19 cellular contexts compared by ENCODE assay signal in the genomic region with DNA sequence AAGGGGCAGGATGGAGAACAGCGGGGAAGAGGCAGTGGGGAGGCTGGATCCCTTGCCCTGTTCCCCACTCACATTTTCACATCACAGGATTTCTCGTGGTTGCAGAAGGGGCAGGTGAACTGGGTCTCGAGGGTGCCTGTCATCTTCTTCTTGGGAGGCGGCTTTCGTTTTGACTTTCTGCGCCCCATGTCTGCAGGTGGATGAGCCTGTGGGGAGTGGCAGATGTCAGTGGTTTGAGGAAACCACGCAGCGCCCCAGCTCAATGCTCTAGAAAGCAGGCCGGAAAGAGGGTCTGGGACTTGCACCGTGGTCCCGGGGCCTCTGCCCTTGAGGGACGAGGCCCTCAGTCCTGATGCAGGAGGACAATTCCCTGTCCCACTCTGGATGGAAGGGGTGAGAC. TPM values are rescaled to one million over a fixed set of nuclear protein-coding genes. Genes with fewer than 3 reads are reported as not detected.
DNase-seq lines count a peak whose midpoint lies in the region; ATAC-seq and TF ChIP-seq lines count a peak whose summit lies in the region.
"Had no signal": no experiment of that assay in that cellular context is flagged by ENCODE, and none has a peak within 500 bp of the region (broad histone marks: within the 10 kb centered on the region; RNA-seq: fewer than 3 reads in every experiment).

No MANE protein-coding gene starts in this region.

- H2BK5ac ChIP-seq in IMR-90 (ENCODE audit: low read depth, low read length, poor library complexity, severe bottlenecking), result no peak overlapping the region

- no peak for TF ChIP-seq RAD21 in IMR-90 (IDR thresholded peaks at IDR 0.05; ENCODE audit: low read length)

- H4K5ac ChIP-seq in IMR-90 (ENCODE audit: low read depth, low read length), result no peak overlapping the region

- no peak overlapping the region for H3K4me2 ChIP-seq in IMR-90 (ENCODE audit: low read depth, low read length)

- peaks cover 11 to 47% of the 10 kb centered on the region in 2 experiments for H3K79me1 ChIP-seq in IMR-90 (ENCODE audit: low read depth in 1 of 2, low read length in 2 of 2)

- no peaks in the 10 kb centered on the region for H3K27me3 Mint-ChIP-seq in stimulated activated naive CD8-positive, alpha-beta T cell treated with anti-CD3 and anti-CD28 coated beads, Interleukin-15, Interleukin-2, amounts not matched to agents 100 ng/mL and 50 ng/mL, for 24 hours
- H3K27me3 Mint-ChIP-seq in stimulated activated naive CD8-positive, alpha-beta T cell treated with anti-CD3 and anti-CD28 coated beads, Interleukin-15, amount 100 ng/mL, for 72 hours, result no peaks in the 10 kb centered on the region
- H3K27me3 Mint-ChIP-seq in activated naive CD8-positive, alpha-beta T cell treated with anti-CD3 and anti-CD28 coated beads for 36 hours, result no peaks in the 10 kb centered on the region

- no peak overlapping the region for H2AK5ac ChIP-seq in IMR-90 (ENCODE audit: low read depth, low read length)

- H3K27ac ChIP-seq in IMR-90 (ENCODE audit: insufficient read depth, low read length), result no peak overlapping the region
- H3K27ac ChIP-seq: testis had no signal

- no peak for TF ChIP-seq POLR2A in IMR-90 (IDR thresholded peaks at IDR 0.05; ENCODE audit: low read depth, low read length)

- no peak overlapping the region for H3K4me3 ChIP-seq in IMR-90 (ENCODE audit: insufficient read depth, low read depth, low read length)
- H3K4me3 ChIP-seq: spleen, testis had no signal

- no TSS peak for BruUV-seq in IMR-90 (replicated peaks; lab: Mats Ljungman, UMichigan)

- peak overlapping the region; percentile 32 for H3K27ac Mint-ChIP-seq in stimulated activated naive CD8-positive, alpha-beta T cell treated with anti-CD3 and anti-CD28 coated beads, Interleukin-15, Interleukin-2, amounts not matched to agents 100 ng/mL and 50 ng/mL, for 24 hours
- no peak overlapping the region for H3K27ac Mint-ChIP-seq in stimulated activated naive CD8-positive, alpha-beta T cell treated with anti-CD3 and anti-CD28 coated beads, Interleukin-15, amount 100 ng/mL, for 72 hours
- H3K27ac Mint-ChIP-seq in activated naive CD8-positive, alpha-beta T cell treated with anti-CD3 and anti-CD28 coated beads for 36 hours, result peak overlapping the region; percentile 6

- no peak for ATAC-seq in stimulated activated naive CD8-positive, alpha-beta T cell treated with anti-CD3 and anti-CD28 coated beads, Interleukin-15, amount 100 ng/mL, for 72 hours
- ATAC-seq in IMR-90 (ENCODE audit: low read depth) (no peak), GM21447 (IDR thresholded peaks at IDR 0.05; ENCODE audit: unreplicated experiment) (no peak)
- ATAC-seq: esophagus mucosa, left colon, Right ventricle myocardium inferior had no signal

- H3K23ac ChIP-seq in IMR-90 (ENCODE audit: low read depth, low read length), result no peak overlapping the region

- dilution Hi-C loops in IMR-90 (cut with HindIII; ENCODE audit: low sequenced_read_pairs, unreplicated experiment), result no loop called here

- no peak overlapping the region for H2BK20ac ChIP-seq in IMR-90 (ENCODE audit: low read depth, low read length)

- peak overlapping the region; percentile 16 for H2AK9ac ChIP-seq in IMR-90 (replicated peaks; ENCODE audit: low read depth, low read length, poor library complexity)

- H3K14ac ChIP-seq in IMR-90 (replicated peaks; ENCODE audit: low read depth, low read length), result no peak overlapping the region

- no peak overlapping the region for H3K18ac ChIP-seq in IMR-90 (ENCODE audit: low read depth, low read length)

- H4K8ac ChIP-seq in IMR-90 (ENCODE audit: low read depth in 2 of 2, low read length in 2 of 2), result no peak overlapping the region

- intact Hi-C loops in IMR-90 (cut with micrococcal nuclease), result no loop called here

- no peak overlapping the region for H3K56ac ChIP-seq in IMR-90 (ENCODE audit: extremely low read depth, insufficient read depth, low read length)

- CTCF ChIA-PET in IMR-90 (lab: Yijun Ruan, JAX), result no interaction called here

- H3K9me1 ChIP-seq in IMR-90 (ENCODE audit: insufficient read depth, low read length), result peaks cover 8% of the 10 kb centered on the region; the same call in 1 of the 2 replicates

- in situ Hi-C loops in IMR-90 (cut with MboI; ENCODE audit: low sequenced_read_pairs), result no loop called here

- H3K4me1 ChIP-seq in IMR-90 (ENCODE audit: control insufficient read depth, insufficient read depth, low read length), result no peaks in the 10 kb centered on the region

- no peak overlapping the region for H3K4ac ChIP-seq in IMR-90 (ENCODE audit: low read depth, low read length)

- no peaks in the 10 kb centered on the region for H3K27me3 ChIP-seq in IMR-90 (ENCODE audit: control insufficient read depth, insufficient read depth, low read length)
- H3K27me3 ChIP-seq: spleen, testis had no signal

- peaks cover 44% of the 10 kb centered on the region for H4K20me1 ChIP-seq in IMR-90 (ENCODE audit: insufficient read depth, low read length)

- peaks cover 28% of the 10 kb centered on the region for H3K36me3 Mint-ChIP-seq in stimulated activated naive CD8-positive, alpha-beta T cell treated with anti-CD3 and anti-CD28 coated beads, Interleukin-15, Interleukin-2, amounts not matched to agents 100 ng/mL and 50 ng/mL, for 24 hours (ENCODE audit: low read depth)
- peaks cover 17% of the 10 kb centered on the region for H3K36me3 Mint-ChIP-seq in activated naive CD8-positive, alpha-beta T cell treated with anti-CD3 and anti-CD28 coated beads for 36 hours

- no peak overlapping the region for H2AFZ ChIP-seq in IMR-90 (replicated peaks; ENCODE audit: low read length, poor library complexity)

- H2BK120ac ChIP-seq in IMR-90 (ENCODE audit: low read depth, low read length), result no peak overlapping the region

- POLR2A ChIA-PET in IMR-90 (lab: Charles Lee; ENCODE audit: unreplicated experiment), result no interaction called here

- no peak overlapping the region for H3K9ac ChIP-seq in IMR-90 (ENCODE audit: low read depth, low read length)

- TF ChIP-seq CTCF in IMR-90 (conservative IDR thresholded peaks at IDR 0.05; ENCODE audit: low read depth, low read length), result no peak

- no peak overlapping the region for H4K91ac ChIP-seq in IMR-90 (ENCODE audit: insufficient read depth, low read depth, low read length)

- H2BK15ac ChIP-seq in IMR-90 (ENCODE audit: low read depth, low read length), result no peak overlapping the region

- no peaks in the 10 kb centered on the region for H3K9me3 ChIP-seq in IMR-90 (ENCODE audit: control insufficient read depth, insufficient read depth, low read length)
- H3K9me3 ChIP-seq: spleen, testis had no signal

- DNase-seq in stimulated activated naive CD8-positive, alpha-beta T cell treated with anti-CD3 and anti-CD28 coated beads, Interleukin-15, amount 100 ng/mL, for 72 hours, result no peak
- no peak for DNase-seq in IMR-90
- DNase-seq in activated naive CD8-positive, alpha-beta T cell treated with anti-CD3 and anti-CD28 coated beads for 36 hours, result no peak
- DNase-seq in NCI-H2171 treated with DMSO at 0.1 percent for 48 hours (lab: John Stamatoyannopoulos, UW), result no peak
- no peak for DNase-seq in GOT3 (lab: John Stamatoyannopoulos, UW)
- no peak for DNase-seq in occipital lobe (lab: John Stamatoyannopoulos, UW)
- DNase-seq: anterior cingulate cortex; COR-L47; effector CD4-positive, alpha-beta T cell; left colon; NCI-H524 treated with DMSO at 0.1 percent for 48 hours; spleen; SW 1271; testis had no signal

- H3K36me3 ChIP-seq in IMR-90 (ENCODE audit: control insufficient read depth, insufficient read depth, low read length), result peaks cover 44% of the 10 kb centered on the region

- WGBS in IMR-90 (ENCODE audit: extremely low coverage in 2 of 2, insufficient read length in 1 of 2), 2 experiments, result 100% methylated on average over 2 of the region's 12 CpGs; no CpG with 5 or more reads in 1 of the 2 experiments

- H3K4me3 Mint-ChIP-seq in stimulated activated naive CD8-positive, alpha-beta T cell treated with anti-CD3 and anti-CD28 coated beads, Interleukin-15, Interleukin-2, amounts not matched to agents 100 ng/mL and 50 ng/mL, for 24 hours, result no peak overlapping the region
- H3K4me3 Mint-ChIP-seq in stimulated activated naive CD8-positive, alpha-beta T cell treated with anti-CD3 and anti-CD28 coated beads, Interleukin-15, amount 100 ng/mL, for 72 hours, result no peak overlapping the region
- H3K4me3 Mint-ChIP-seq in activated naive CD8-positive, alpha-beta T cell treated with anti-CD3 and anti-CD28 coated beads for 36 hours, result no peak overlapping the region

- peaks cover 31% of the 10 kb centered on the region for H3K4me1 Mint-ChIP-seq in stimulated activated naive CD8-positive, alpha-beta T cell treated with anti-CD3 and anti-CD28 coated beads, Interleukin-15, Interleukin-2, amounts not matched to agents 100 ng/mL and 50 ng/mL, for 24 hours (ENCODE audit: low read depth)
- H3K4me1 Mint-ChIP-seq in stimulated activated naive CD8-positive, alpha-beta T cell treated with anti-CD3 and anti-CD28 coated beads, Interleukin-15, amount 100 ng/mL, for 72 hours, result peaks cover 42% of the 10 kb centered on the region
- peaks cover 26% of the 10 kb centered on the region for H3K4me1 Mint-ChIP-seq in activated naive CD8-positive, alpha-beta T cell treated with anti-CD3 and anti-CD28 coated beads for 36 hours

- H3K9me3 Mint-ChIP-seq in stimulated activated naive CD8-positive, alpha-beta T cell treated with anti-CD3 and anti-CD28 coated beads, Interleukin-15, Interleukin-2, amounts not matched to agents 100 ng/mL and 50 ng/mL, for 24 hours, result no peaks in the 10 kb centered on the region
- H3K9me3 Mint-ChIP-seq in stimulated activated naive CD8-positive, alpha-beta T cell treated with anti-CD3 and anti-CD28 coated beads, Interleukin-15, amount 100 ng/mL, for 72 hours, result no peaks in the 10 kb centered on the region
- no peaks in the 10 kb centered on the region for H3K9me3 Mint-ChIP-seq in activated naive CD8-positive, alpha-beta T cell treated with anti-CD3 and anti-CD28 coated beads for 36 hours

RNA-seq across cellular contexts. Expression of a gene that starts 4.9 kb away (rescaled TPM):
- total RNA-seq in IMR-90 (2012; rRNA removed) (62.4 and 121 TPM in 2 replicates), occipital lobe (14.2 TPM)
- 96.0 and 96.8 TPM in 2 replicates for polyA plus RNA-seq in IMR-90 (2012; rRNA removed)
- 89.4 and 136 TPM in 2 replicates for polyA plus RNA-seq in IMR-90 (2012; cell fraction: cytosol; rRNA removed)
- polyA plus RNA-seq in IMR-90 (2012; cell fraction: nucleus; rRNA removed; ENCODE audit: low replicate concordance), result 57.0 and 72.5 TPM in 2 replicates
- total RNA-seq in activated naive CD8-positive, alpha-beta T cell treated with anti-CD3 and anti-CD28 coated beads for 36 hours, result 10 to 100 TPM; 63.8 to 69.3 TPM

RNA-seq across cellular contexts. Expression of a gene that starts 15.5 kb away (rescaled TPM):
- total RNA-seq in IMR-90 (2012; rRNA removed), result 102 TPM in 2 replicates
- 196 and 207 TPM in 2 replicates for polyA plus RNA-seq in IMR-90 (2012; rRNA removed)
- polyA plus RNA-seq in IMR-90 (2012; cell fraction: cytosol; rRNA removed), result 132 and 257 TPM in 2 replicates
- polyA plus RNA-seq in IMR-90 (2012; cell fraction: nucleus; rRNA removed; ENCODE audit: low replicate concordance), result 103 and 118 TPM in 2 replicates
- under 1 TPM in 1 of 2 experiments, not detected in 1; 0.36 TPM for total RNA-seq in activated naive CD8-positive, alpha-beta T cell treated with anti-CD3 and anti-CD28 coated beads for 36 hours
- total RNA-seq in occipital lobe, result not detected
- polyA plus RNA-seq: neural cell had no signal

RNA-seq across cellular contexts. Expression of a gene that starts 23.3 kb away (rescaled TPM):
- total RNA-seq in IMR-90 (2012; rRNA removed) (0.28 and 0.54 TPM in 2 replicates), occipital lobe (0.78 TPM)
- 0.76 and 1.2 TPM in 2 replicates for polyA plus RNA-seq in IMR-90 (2012; rRNA removed)
- polyA plus RNA-seq in IMR-90 (2012; cell fraction: cytosol; rRNA removed), result 0.73 and 1.9 TPM in 2 replicates
- 0.78 and 1.0 TPM in 2 replicates for polyA plus RNA-seq in IMR-90 (2012; cell fraction: nucleus; rRNA removed; ENCODE audit: low replicate concordance)
- total RNA-seq in activated naive CD8-positive, alpha-beta T cell treated with anti-CD3 and anti-CD28 coated beads for 36 hours, result 1 to 10 TPM; 3.4 to 4.3 TPM
- polyA plus RNA-seq: neural cell had no signal

RNA-seq across cellular contexts. Expression of a gene that starts 25.2 kb away (rescaled TPM):
- total RNA-seq in IMR-90 (2012; rRNA removed), result 31.9 and 42.3 TPM in 2 replicates
- 30.5 and 31.4 TPM in 2 replicates for polyA plus RNA-seq in IMR-90 (2012; rRNA removed)
- 39.6 and 41.7 TPM in 2 replicates for polyA plus RNA-seq in IMR-90 (2012; cell fraction: cytosol; rRNA removed)
- 52.4 and 89.1 TPM in 2 replicates for polyA plus RNA-seq in IMR-90 (2012; cell fraction: nucleus; rRNA removed; ENCODE audit: low replicate concordance)
- 10 to 100 TPM; 46.7 to 51.7 TPM for total RNA-seq in activated naive CD8-positive, alpha-beta T cell treated with anti-CD3 and anti-CD28 coated beads for 36 hours
- 25.3 TPM for total RNA-seq in occipital lobe

RNA-seq across cellular contexts. Expression of a gene that starts 43.1 kb away (rescaled TPM):
- total RNA-seq in IMR-90 (2012; rRNA removed) (32.8 and 34.4 TPM in 2 replicates), occipital lobe (82.0 TPM)
- 4.3 and 6.3 TPM in 2 replicates for polyA plus RNA-seq in IMR-90 (2012; rRNA removed)
- polyA plus RNA-seq in IMR-90 (2012; cell fraction: cytosol; rRNA removed), result 1.3 and 1.7 TPM in 2 replicates
- polyA plus RNA-seq in IMR-90 (2012; cell fraction: nucleus; rRNA removed; ENCODE audit: low replicate concordance), result 1.1 and 9.2 TPM in 2 replicates
- 1 to 10 TPM; 4.7 to 5.5 TPM for total RNA-seq in activated naive CD8-positive, alpha-beta T cell treated with anti-CD3 and anti-CD28 coated beads for 36 hours

Comparison
In these comparisons a context has a peak if more than half of its experiments do, and no peak if none do; other contexts are left out.
1. H3K27ac Mint-ChIP-seq: peak in stimulated activated naive CD8-positive, alpha-beta T cell treated with anti-CD3 and anti-CD28 coated beads, Interleukin-15, Interleukin-2, amounts not matched to agents 100 ng/mL and 50 ng/mL, for 24 hours (single experiment) and activated naive CD8-positive, alpha-beta T cell treated with anti-CD3 and anti-CD28 coated beads for 36 hours (single experiment); none in stimulated activated naive CD8-positive, alpha-beta T cell treated with anti-CD3 and anti-CD28 coated beads, Interleukin-15, amount 100 ng/mL, for 72 hours (0 of 2).
2. RNA of a gene that starts 15.5 kb away (total RNA-seq): 102 TPM in IMR-90; not detected in occipital lobe (single experiment) and 0.36 TPM in activated naive CD8-positive, alpha-beta T cell treated with anti-CD3 and anti-CD28 coated beads for 36 hours; every median in the first group is over 10 times any median in the second.